14 cellular contexts compared by ENCODE assay signal in genomic region chr12:4379410-4379809, GRCh38. TPM values are rescaled to one million over a fixed set of nuclear protein-coding genes. Genes with fewer than 3 reads are reported as not detected.
A peak's percentile ranks its signal among the peaks of the same experiment; 100 is the strongest.
DNase-seq lines count a peak whose midpoint lies in the region; ATAC-seq and TF ChIP-seq lines count a peak whose summit lies in the region.
"Had no signal": no experiment of that assay in that cellular context is flagged by ENCODE, and none has a peak within 500 bp of the region (broad histone marks: within the 10 kb centered on the region; RNA-seq: fewer than 3 reads in every experiment).

Gene FGF23 (minus strand): TSS chr12:4379712. CDS start chr12:4379582, 130 bp downstream.

- WGBS in heart left ventricle, 4 donors: 8 to 13% (median 10%) methylated on average over 6 to 7 of the region's 7 CpGs

- CTCF ChIA-PET in WTC11 (lab: Charles Lee): interaction anchor here (1.0 to 2.4 kb wide), 6 partner anchors 10 to 384 kb away, joined by 3 to 9 read pairs (median 5); no protein-coding TSS in a partner anchor

- intact Hi-C loops in heart left ventricle (cut with DNase I) (no loop called here), left ventricle myocardium inferior (cut with micrococcal nuclease) (no loop called here)

- no peak for TF ChIP-seq POLR2A in heart left ventricle (IDR thresholded peaks at IDR 0.05)

- H3K9me3 Mint-ChIP-seq in WTC11: no peaks in the 10 kb centered on the region
- H3K9me3 Mint-ChIP-seq: immature natural killer cell; T-helper 1 cell treated with Interleukin-12 subunit alpha and Interleukin-12 subunit beta and Interleukin-4 antibody, amounts not matched to agents 30 μg/mL and 1 μg/mL, for 36 hours had no signal

- POLR2A ChIA-PET in WTC11 (lab: Charles Lee): no interaction called here

- no peak for TF ChIP-seq CTCF in heart left ventricle (IDR thresholded peaks at IDR 0.05)
- no peak for TF ChIP-seq CTCF in left ventricle myocardium inferior (IDR thresholded peaks at IDR 0.05; ENCODE audit: borderline replicate concordance)
- no peak for TF ChIP-seq CTCF in WTC11 (IDR thresholded peaks at IDR 0.05)

- no peaks in the 10 kb centered on the region for H3K4me1 ChIP-seq in heart left ventricle
- H3K4me1 ChIP-seq in left ventricle myocardium inferior: no peaks in the 10 kb centered on the region

- peak in 1 of 5 donors; percentile 66 for DNase-seq in heart left ventricle
- no peak for DNase-seq in left ventricle myocardium inferior
- DNase-seq in WTC11 (ENCODE audit: low spot score): peak; percentile 84
- DNase-seq in iPS DF 19.7 (ENCODE audit: low read depth, low spot score): peak; percentile 69
- DNase-seq in DMS153 (lab: John Stamatoyannopoulos, UW): no peak
- DNase-seq in activated CD4-positive, alpha-beta T cell treated with anti-CD3 and anti-CD28 coated beads, Interleukin-2, amount 50 U/mL, for 1 hour: no peak
- no peak for DNase-seq in HK-2 (ENCODE audit: unreplicated experiment)
- DNase-seq in globus pallidus (ENCODE audit: low spot score): no peak
- DNase-seq: immature natural killer cell, NCI-H2081 treated with DMSO at 0.1 percent for 48 hours had no signal

- H3K27me3 Mint-ChIP-seq in WTC11 (ENCODE audit: low read depth): peaks cover 10% of the 10 kb centered on the region

- peak within 1 kb of the TSS; percentile 32; the same call in 1 of the 2 replicates for H3K4me3 Mint-ChIP-seq in WTC11
- H3K4me3 Mint-ChIP-seq: immature natural killer cell; T-helper 1 cell treated with Interleukin-12 subunit alpha and Interleukin-12 subunit beta and Interleukin-4 antibody, amounts not matched to agents 30 μg/mL and 1 μg/mL, for 36 hours had no signal

- H3K4me1 Mint-ChIP-seq in WTC11: peaks cover 24% of the 10 kb centered on the region
- H3K4me1 Mint-ChIP-seq: immature natural killer cell had no signal

- no peaks in the 10 kb centered on the region for H3K9me3 ChIP-seq in heart left ventricle
- no peaks in the 10 kb centered on the region for H3K9me3 ChIP-seq in left ventricle myocardium inferior (replicated peaks)

- H3K27ac Mint-ChIP-seq in WTC11: peak within 1 kb of the TSS; percentile 27; the same call in 1 of the 2 replicates
- H3K27ac Mint-ChIP-seq: T-helper 1 cell treated with Interleukin-12 subunit alpha and Interleukin-12 subunit beta and Interleukin-4 antibody, amounts not matched to agents 30 μg/mL and 1 μg/mL, for 36 hours had no signal

- peak in 3 of 4 donors; percentile 62 to 81 (median 70) for ATAC-seq in heart left ventricle
- ATAC-seq in WTC11: peak; percentile 98

- H3K27ac ChIP-seq in heart left ventricle: no peak within 1 kb of the TSS
- H3K27ac ChIP-seq in left ventricle myocardium inferior (replicated peaks): no peak within 1 kb of the TSS

- peaks cover 0 to 11% (median 0%) of the 10 kb centered on the region in 9 donors for H3K27me3 ChIP-seq in heart left ventricle
- peaks cover 58% of the 10 kb centered on the region for H3K27me3 ChIP-seq in left ventricle myocardium inferior (ENCODE audit: low read depth)

- no peaks in the 10 kb centered on the region for H3K36me3 Mint-ChIP-seq in WTC11
- H3K36me3 Mint-ChIP-seq: immature natural killer cell had no signal

- H3K4me3 ChIP-seq in heart left ventricle: peak within 1 kb of the TSS in 1 of 12 donors; percentile 22
- H3K4me3 ChIP-seq in left ventricle myocardium inferior: no peak within 1 kb of the TSS

- H3K36me3 ChIP-seq in heart left ventricle (no peaks in the 10 kb centered on the region), left ventricle myocardium inferior (no peaks in the 10 kb centered on the region)

TF ChIP-seq in WTC11, 78 proteins besides CTCF, POLR2A, EP300 and RAD21 (continues in another document):
- TF ChIP-seq GRHL2 (CRISPR knock-in tag; IDR thresholded peaks at IDR 0.05; ENCODE audit: insufficient replicate concordance, severe bottlenecking) (no peak), TP53 (CRISPR knock-in tag; IDR thresholded peaks at IDR 0.05) (peak; percentile 37; the same call in 1 of the 2 replicates), HMGA2 (CRISPR knock-in tag; IDR thresholded peaks at IDR 0.05) (no peak), NFYB (CRISPR knock-in tag; conservative IDR thresholded peaks at IDR 0.05; ENCODE audit: low read depth) (no peak), FOXK1 (CRISPR knock-in tag; IDR thresholded peaks at IDR 0.05) (no peak), SP1 (CRISPR knock-in tag; conservative IDR thresholded peaks at IDR 0.05) (no peak), USF2 (CRISPR knock-in tag; IDR thresholded peaks at IDR 0.05) (no peak), E2F5 (CRISPR knock-in tag; IDR thresholded peaks at IDR 0.05) (no peak), NFE2L1 (CRISPR knock-in tag; IDR thresholded peaks at IDR 0.05) (no peak), GABPB1 (CRISPR knock-in tag; IDR thresholded peaks at IDR 0.05) (no peak), TCF7 (CRISPR knock-in tag; IDR thresholded peaks at IDR 0.05; ENCODE audit: low read depth) (no peak), ZNF121 (CRISPR knock-in tag; IDR thresholded peaks at IDR 0.05) (peak; percentile 83), ZBTB21 (CRISPR knock-in tag; IDR thresholded peaks at IDR 0.05; ENCODE audit: borderline replicate concordance) (no peak), MYBL2 (CRISPR knock-in tag; IDR thresholded peaks at IDR 0.05) (no peak), ZNF263 (CRISPR knock-in tag; IDR thresholded peaks at IDR 0.05; ENCODE audit: low read depth) (no peak), GTF2I (CRISPR knock-in tag; conservative IDR thresholded peaks at IDR 0.05) (no peak), ZNF281 (CRISPR knock-in tag; IDR thresholded peaks at IDR 0.05) (no peak), ZNF396 (CRISPR knock-in tag; IDR thresholded peaks at IDR 0.05; ENCODE audit: borderline replicate concordance) (no peak), EMX1 (CRISPR knock-in tag; IDR thresholded peaks at IDR 0.05) (no peak), IRF2 (CRISPR knock-in tag; IDR thresholded peaks at IDR 0.05; ENCODE audit: borderline replicate concordance, low read depth) (no peak), SMAD4 (CRISPR knock-in tag; IDR thresholded peaks at IDR 0.05) (no peak), ATF3 (CRISPR knock-in tag; conservative IDR thresholded peaks at IDR 0.05) (no peak), ZNF232 (CRISPR knock-in tag; IDR thresholded peaks at IDR 0.05) (no peak), ZBTB43 (CRISPR knock-in tag; IDR thresholded peaks at IDR 0.05) (no peak), CREM (CRISPR knock-in tag; IDR thresholded peaks at IDR 0.05) (no peak)

RNA-seq across cellular contexts. Expression of gene FGF23, which starts in this region (rescaled TPM):
- total RNA-seq in heart left ventricle: under 1 TPM in 2 of 9 donors, not detected in 7; 0.10 to 0.15 TPM
- under 1 TPM in 1 of 2 donors, not detected in 1; 0.04 TPM for polyA plus RNA-seq in heart left ventricle
- total RNA-seq in left ventricle myocardium inferior: not detected
- total RNA-seq in WTC11 (2021): 0.24 to 0.82 TPM (median 0.60 TPM) in 3 replicates
- total RNA-seq: bronchial epithelial cell, osteoblast had no signal
- polyA plus RNA-seq: BJ, immature natural killer cell had no signal

Comparison
In these comparisons a context has a peak if more than half of its experiments do, and no peak if none do; other contexts are left out.
1. Peak in ATAC-seq in heart left ventricle; RNA of the gene not detected or under 1 TPM.
2. Peak in DNase-seq and ATAC-seq in WTC11; RNA of the gene not detected or under 1 TPM.